Comparison of ENCODE assay signal across 7 cellular contexts in the genomic region with DNA sequence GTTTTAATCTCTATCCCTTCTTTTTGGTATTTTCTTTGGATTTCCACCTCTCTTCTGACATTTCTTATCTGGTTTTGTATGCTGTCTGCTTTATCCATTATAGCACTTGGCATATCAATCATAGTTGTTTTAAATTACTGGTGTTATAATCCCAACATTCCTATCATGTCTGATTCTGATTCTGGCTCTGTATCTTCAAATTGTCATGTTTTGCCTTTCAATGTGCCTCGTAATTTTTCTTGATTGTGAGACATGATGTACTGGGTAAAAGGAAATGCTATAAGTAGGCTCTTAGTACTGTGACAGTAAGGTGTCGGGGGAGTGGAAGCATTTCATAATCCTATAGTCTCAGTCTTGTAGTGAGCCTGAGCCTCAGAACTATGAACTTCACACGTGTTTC.
"Had no signal": no experiment of that assay in that cellular context is flagged by ENCODE, and none has a peak within 500 bp of the region (broad histone marks: within the 10 kb centered on the region; RNA-seq: fewer than 3 reads in every experiment).

No MANE protein-coding gene starts in this region.

- FAIRE-seq: GM12878, GM12891, GM12892, GM18507, GM19239 had no signal

- DNase-seq: GDM1, GF-D8 had no signal

- H3K4me3 ChIP-seq: GM12878 had no signal
